In genomic region chr12:60197589-60197988, GRCh38 we compare ENCODE assay signal across 25 cellular contexts.
DNase-seq lines count a peak whose midpoint lies in the region; ATAC-seq and TF ChIP-seq lines count a peak whose summit lies in the region.
"Had no signal": no experiment of that assay in that cellular context is flagged by ENCODE, and none has a peak within 500 bp of the region (broad histone marks: within the 10 kb centered on the region; RNA-seq: fewer than 3 reads in every experiment).

No MANE protein-coding gene starts in this region.

- H3K36me3 ChIP-seq in mammary epithelial cell (ENCODE audit: insufficient read depth, low read length), result no peaks in the 10 kb centered on the region
- H3K36me3 ChIP-seq in CD8-positive, alpha-beta T cell (ENCODE audit: insufficient read depth, low read length), result no peaks in the 10 kb centered on the region
- H3K36me3 ChIP-seq: spleen, thyroid gland had no signal

- CTCF ChIA-PET in mammary epithelial cell (lab: Charles Lee; ENCODE audit: low non-redundant PET), result no interaction called here
- CTCF ChIA-PET in CD8-positive, alpha-beta T cell (lab: Charles Lee), result no interaction called here

- no peaks in the 10 kb centered on the region for H4K20me1 ChIP-seq in mammary epithelial cell (ENCODE audit: insufficient read depth, low read length)

- no peak overlapping the region for H3K4me2 ChIP-seq in mammary epithelial cell (ENCODE audit: insufficient read depth, low read depth, low read length)

- no peak overlapping the region for H3K27ac ChIP-seq in mammary epithelial cell (ENCODE audit: insufficient read depth, low read depth, low read length)
- no peak overlapping the region for H3K27ac ChIP-seq in CD8-positive, alpha-beta T cell (ENCODE audit: low read depth, low read length)
- H3K27ac ChIP-seq: C4-2B, dorsolateral prefrontal cortex, spleen, thyroid gland had no signal

- dilution Hi-C loops in mammary epithelial cell (cut with HindIII; ENCODE audit: low sequenced_read_pairs), result no loop called here

- 69% methylated on average over 2 of the region's 2 CpGs for WGBS in mammary epithelial cell (ENCODE audit: low coverage, missing lambda C conversion rate)

- no peak overlapping the region for H3K9ac ChIP-seq in mammary epithelial cell (ENCODE audit: insufficient read depth, low read length)

- POLR2A ChIA-PET in CD8-positive, alpha-beta T cell (lab: Charles Lee), result no interaction called here

- intact Hi-C loops in mammary epithelial cell (cut with micrococcal nuclease), result loop anchor here (5.0 kb wide), 2 partner anchors 45 to 270 kb away; no protein-coding TSS in a partner anchor
- intact Hi-C loops in CD8-positive, alpha-beta T cell (cut with DNase I, micrococcal nuclease), result no loop called here

- H3K36me3 Mint-ChIP-seq in HFFc6 (ENCODE audit: low read depth), result peaks cover 4% of the 10 kb centered on the region; the same call in 1 of the 2 replicates
- H3K36me3 Mint-ChIP-seq in CD8-positive, alpha-beta T cell, result no peaks in the 10 kb centered on the region
- H3K36me3 Mint-ChIP-seq: memory B cell had no signal

- no peak overlapping the region for H3K4me3 Mint-ChIP-seq in HFFc6
- H3K4me3 Mint-ChIP-seq in CD8-positive, alpha-beta T cell, result no peak overlapping the region
- H3K4me3 Mint-ChIP-seq: activated CD4-positive, alpha-beta memory T cell treated with anti-CD3 and anti-CD28 coated beads, Interleukin-2, amount 10 ng/mL, durations not matched to agents 7 days and 5 days; memory B cell had no signal

- H3K4me3 ChIP-seq in AG09309 (ENCODE audit: control insufficient read depth, low read depth, low read length) (no peak overlapping the region), mammary epithelial cell (replicated peaks in 1 of 3; ENCODE audit: insufficient read depth in 1 of 3, low read depth in 2 of 3, low read length in 3 of 3) (no peak overlapping the region), fibroblast of villous mesenchyme (ENCODE audit: low read depth, low read length) (no peak overlapping the region)
- no peak overlapping the region for H3K4me3 ChIP-seq in CD8-positive, alpha-beta T cell (ENCODE audit: low read depth, low read length)
- H3K4me3 ChIP-seq: dorsolateral prefrontal cortex, GM12878, spleen, thyroid gland had no signal

- H3K9me3 Mint-ChIP-seq in HFFc6, result no peaks in the 10 kb centered on the region
- peaks cover 6% of the 10 kb centered on the region for H3K9me3 Mint-ChIP-seq in CD8-positive, alpha-beta T cell
- H3K9me3 Mint-ChIP-seq: activated CD4-positive, alpha-beta memory T cell treated with anti-CD3 and anti-CD28 coated beads, Interleukin-2, amount 10 ng/mL, durations not matched to agents 7 days and 5 days; memory B cell had no signal

- H3K79me2 ChIP-seq in mammary epithelial cell (ENCODE audit: insufficient read depth, low read length), result no peaks in the 10 kb centered on the region

- H3K27me3 ChIP-seq in mammary epithelial cell (ENCODE audit: insufficient read depth, low read length), result no peaks in the 10 kb centered on the region
- H3K27me3 ChIP-seq in CD8-positive, alpha-beta T cell (ENCODE audit: insufficient read depth, low read length), result no peaks in the 10 kb centered on the region
- H3K27me3 ChIP-seq: dorsolateral prefrontal cortex, spleen, thyroid gland had no signal

- H3K4me1 ChIP-seq in mammary epithelial cell (ENCODE audit: insufficient read depth, low read length), result peaks cover 2% of the 10 kb centered on the region
- H3K4me1 ChIP-seq in CD8-positive, alpha-beta T cell (ENCODE audit: insufficient read depth, low read length), result no peaks in the 10 kb centered on the region
- H3K4me1 ChIP-seq: spleen, thyroid gland had no signal

- DNase-seq in AG09309 (ENCODE audit: low read depth) (peak; percentile 24), HFFc6 (peak; percentile 22), mammary epithelial cell (peak; percentile 35), fibroblast of villous mesenchyme (ENCODE audit: low read depth) (peak; percentile 62), amniotic stem cell (lab: John Stamatoyannopoulos, UW) (no peak)
- no peak for DNase-seq in CD8-positive, alpha-beta T cell
- DNase-seq: ACHN; activated CD4-positive, alpha-beta memory T cell treated with anti-CD3 and anti-CD28 coated beads, Interleukin-2, amount 10 ng/mL, durations not matched to agents 7 days and 5 days; activated T-cell treated with anti-CD3 and anti-CD28 coated beads, Interleukin-2, amount 50 U/mL, for 1 hour; central memory CD4-positive, alpha-beta T cell; dorsolateral prefrontal cortex; NCI-H187 treated with DMSO at 0.1 percent for 48 hours; NCI-H2227 treated with DMSO at 0.1 percent for 48 hours; NCI-H82; nucleus accumbens; SHP77; spleen; stimulated activated CD4-positive, alpha-beta T cell treated with anti-CD3 and anti-CD28 coated beads, Interleukin-4, amount 100 ng/mL, for 1 hour; stimulated activated naive CD4-positive, alpha-beta T cell treated with Interleukin-2 at 50 U/mL for 16 hours; thyroid gland had no signal

- no peaks in the 10 kb centered on the region; the same call in 1 of the 2 replicates for H3K27me3 Mint-ChIP-seq in HFFc6 (ENCODE audit: insufficient read depth)
- H3K27me3 Mint-ChIP-seq in CD8-positive, alpha-beta T cell (ENCODE audit: low read depth), result no peaks in the 10 kb centered on the region
- H3K27me3 Mint-ChIP-seq: activated CD4-positive, alpha-beta memory T cell treated with anti-CD3 and anti-CD28 coated beads, Interleukin-2, amount 10 ng/mL, durations not matched to agents 7 days and 5 days; memory B cell had no signal

- no peaks in the 10 kb centered on the region for H3K9me3 ChIP-seq in mammary epithelial cell (replicated peaks; ENCODE audit: insufficient read depth, low read length)
- H3K9me3 ChIP-seq in CD8-positive, alpha-beta T cell (ENCODE audit: low read length), result no peaks in the 10 kb centered on the region
- H3K9me3 ChIP-seq: spleen, thyroid gland had no signal

- no peak overlapping the region for H2AFZ ChIP-seq in mammary epithelial cell (ENCODE audit: low read depth, low read length)

- ATAC-seq in HG02798 (IDR thresholded peaks at IDR 0.05; ENCODE audit: poor library complexity, unreplicated experiment), result no peak
- ATAC-seq in CD8-positive, alpha-beta T cell, result no peak
- no peak for ATAC-seq in HG03108 (IDR thresholded peaks at IDR 0.05; ENCODE audit: unreplicated experiment)
- ATAC-seq: GM12878 had no signal

- no peak for TF ChIP-seq CTCF in AG09309 (IDR thresholded peaks at IDR 0.05; ENCODE audit: control insufficient read depth, insufficient read depth, low read depth, low read length, missing control alignments)
- no peak for TF ChIP-seq CTCF in HFFc6 (IDR thresholded peaks at IDR 0.05)
- no peak for TF ChIP-seq CTCF in mammary epithelial cell (conservative IDR thresholded peaks at IDR 0.05 in 1 of 2, IDR thresholded peaks at IDR 0.05 in 1 of 2; ENCODE audit: extremely low read depth in 1 of 2, insufficient read depth in 1 of 2, low read depth in 1 of 2, low read length in 2 of 2)
- no peak for TF ChIP-seq CTCF in fibroblast of villous mesenchyme (IDR thresholded peaks at IDR 0.05; ENCODE audit: insufficient read depth, low read depth, low read length)
- TF ChIP-seq CTCF in CD8-positive, alpha-beta T cell (IDR thresholded peaks at IDR 0.05), result no peak

- H3K4me1 Mint-ChIP-seq in HFFc6 (ENCODE audit: low read depth), result peaks cover 61% of the 10 kb centered on the region
- no peaks in the 10 kb centered on the region for H3K4me1 Mint-ChIP-seq in CD8-positive, alpha-beta T cell (ENCODE audit: low read depth)
- H3K4me1 Mint-ChIP-seq: activated CD4-positive, alpha-beta memory T cell treated with anti-CD3 and anti-CD28 coated beads, Interleukin-2, amount 10 ng/mL, durations not matched to agents 7 days and 5 days; memory B cell had no signal

- H3K27ac Mint-ChIP-seq in HFFc6, result no peak overlapping the region
- H3K27ac Mint-ChIP-seq in CD8-positive, alpha-beta T cell, result no peak overlapping the region
- H3K27ac Mint-ChIP-seq: activated CD4-positive, alpha-beta memory T cell treated with anti-CD3 and anti-CD28 coated beads, Interleukin-2, amount 10 ng/mL, durations not matched to agents 7 days and 5 days; memory B cell had no signal

- BruUV-seq in mammary epithelial cell (replicated peaks; lab: Mats Ljungman, UMichigan), result no TSS peak

- in situ Hi-C loops in mammary epithelial cell (cut with MboI; ENCODE audit: low sequenced_read_pairs in 2 of 2), result no loop called here

Comparison
In these comparisons a context has a peak if more than half of its experiments do, and no peak if none do; other contexts are left out.
1. DNase-seq: peak in AG09309 (single experiment), HFFc6 (single experiment), mammary epithelial cell (single experiment) and fibroblast of villous mesenchyme (single experiment); none in amniotic stem cell (single experiment) and CD8-positive, alpha-beta T cell (0 of 7).